In genomic region chr2:104853926-104854506, GRCh38 we compare ENCODE assay signal across 10 cellular contexts. TPM values are rescaled to one million over a fixed set of nuclear protein-coding genes. Genes with fewer than 3 reads are reported as not detected.
A peak's percentile ranks its signal among the peaks of the same experiment; 100 is the strongest.
DNase-seq lines count a peak whose midpoint lies in the region; ATAC-seq, FAIRE-seq and TF ChIP-seq lines count a peak whose summit lies in the region.
"Had no signal": no experiment of that assay in that cellular context is flagged by ENCODE, and none has a peak within 500 bp of the region (broad histone marks: within the 10 kb centered on the region; RNA-seq: fewer than 3 reads in every experiment).

TSS of gene POU3F3 (plus strand) at chr2:104854115. CDS start at chr2:104855511, 1,396 bp downstream.

- peak within 1 kb of the TSS; percentile 98 for H3K4me2 ChIP-seq in astrocyte (ENCODE audit: low read length)

- peaks cover 3% of the 10 kb centered on the region for H3K36me3 Mint-ChIP-seq in astrocyte (ENCODE audit: low read depth, unreplicated experiment)

- H3K27ac ChIP-seq in astrocyte (ENCODE audit: low read depth, low read length): peak within 1 kb of the TSS; percentile 83
- H3K27ac ChIP-seq in skeletal muscle tissue (ENCODE audit: low read depth, low read length): no peak within 1 kb of the TSS

- H2AFZ ChIP-seq in astrocyte (ENCODE audit: low read depth, low read length): peak within 1 kb of the TSS; percentile 58

- H3K4me1 ChIP-seq in astrocyte (ENCODE audit: insufficient read depth, low read length) (peaks cover 8% of the 10 kb centered on the region), skeletal muscle tissue (ENCODE audit: control insufficient read depth in 3 of 3, insufficient read depth in 3 of 3, low read length in 3 of 3) (peaks cover 18 to 28% (median 26%) of the 10 kb centered on the region in 3 donors)

- no peaks in the 10 kb centered on the region for H3K9me3 ChIP-seq in astrocyte (ENCODE audit: insufficient read depth, low read depth, low read length)
- no peaks in the 10 kb centered on the region for H3K9me3 ChIP-seq in iPS-18c (ENCODE audit: control insufficient read depth, insufficient read depth, low read length)
- no peaks in the 10 kb centered on the region for H3K9me3 ChIP-seq in skeletal muscle tissue (ENCODE audit: control insufficient read depth in 3 of 3, low read length in 3 of 3)

- H3K4me3 ChIP-seq in astrocyte (ENCODE audit: insufficient read depth, low read depth, low read length) (peak within 1 kb of the TSS; percentile 77), iPS-18c (ENCODE audit: insufficient read depth, low read depth, low read length) (peak within 1 kb of the TSS; percentile 60), skeletal muscle tissue (ENCODE audit: low read length in 3 of 3) (peak within 1 kb of the TSS; percentile 43 to 65 (median 56))

- peaks cover 71% of the 10 kb centered on the region for H3K27me3 Mint-ChIP-seq in astrocyte (ENCODE audit: low read depth, unreplicated experiment)

- no peak for TF ChIP-seq CTCF in astrocyte (IDR thresholded peaks at IDR 0.05; ENCODE audit: insufficient read depth, low read depth, low read length)

- H4K20me1 ChIP-seq in astrocyte (ENCODE audit: insufficient read depth, low read length): peaks cover 14% of the 10 kb centered on the region

- peak; percentile 78 for DNase-seq in activated CD8-positive, alpha-beta memory T cell treated with anti-CD3 and anti-CD28 coated beads for 24 hours
- no peak for DNase-seq in activated CD8-positive, alpha-beta memory T cell treated with anti-CD3 and anti-CD28 coated beads, Interleukin-2, amount 50 U/mL, for 48 hours
- DNase-seq in NCI-H69 (lab: John Stamatoyannopoulos, UW) (peak; percentile 29), astrocyte (ENCODE audit: low read depth) (peak; percentile 94)

- no peak for FAIRE-seq in astrocyte (lab: Jason Lieb, UNC)
- FAIRE-seq: bronchial epithelial cell, G401.6 had no signal

- H3K36me3 ChIP-seq in astrocyte (ENCODE audit: insufficient read depth, low read length) (no peaks in the 10 kb centered on the region), skeletal muscle tissue (ENCODE audit: control insufficient read depth in 3 of 3, insufficient read depth in 3 of 3, low read length in 3 of 3) (no peaks in the 10 kb centered on the region)

- H3K4me1 Mint-ChIP-seq in astrocyte (ENCODE audit: low read depth, unreplicated experiment): peaks cover 4% of the 10 kb centered on the region

- peak within 1 kb of the TSS; percentile 95 for H3K27ac Mint-ChIP-seq in astrocyte (ENCODE audit: unreplicated experiment)

- peak within 1 kb of the TSS; percentile 89 for H3K9ac ChIP-seq in astrocyte (ENCODE audit: low read length)
- H3K9ac ChIP-seq in skeletal muscle tissue (ENCODE audit: low read depth in 1 of 3, low read length in 3 of 3): peak within 1 kb of the TSS in 1 of 3 donors; percentile 25

- no peak for ATAC-seq in HG03521 (IDR thresholded peaks at IDR 0.05; ENCODE audit: unreplicated experiment)
- no peak for ATAC-seq in GM21526 (IDR thresholded peaks at IDR 0.05; ENCODE audit: low FRiP score, unreplicated experiment)

- H3K27me3 ChIP-seq in astrocyte (ENCODE audit: insufficient read depth, low read length) (peaks cover 25% of the 10 kb centered on the region), skeletal muscle tissue (ENCODE audit: control insufficient read depth in 3 of 3, insufficient read depth in 3 of 3, low read length in 3 of 3) (peaks cover 75 to 77% (median 77%) of the 10 kb centered on the region in 3 donors)

- peak within 1 kb of the TSS; percentile 80 for H3K4me3 Mint-ChIP-seq in astrocyte (ENCODE audit: unreplicated experiment)

- H3K79me2 ChIP-seq in astrocyte (ENCODE audit: insufficient read depth, low read length): peaks cover 48% of the 10 kb centered on the region

- H3K9me3 Mint-ChIP-seq in astrocyte (ENCODE audit: unreplicated experiment): peaks cover 20% of the 10 kb centered on the region

RNA-seq across cellular contexts. Expression of gene POU3F3, which starts in this region (rescaled TPM):
- total RNA-seq in astrocyte (0.09 TPM in 1 of 2 replicates, not detected in the other), skeletal muscle tissue (0.52 TPM)
- total RNA-seq: bronchial epithelial cell had no signal

Comparison
In these comparisons a context has a peak if more than half of its experiments do, and no peak if none do; other contexts are left out.
1. Peak in DNase-seq, H3K4me3 ChIP-seq, H3K27ac ChIP-seq, H3K9ac ChIP-seq and H3K4me2 ChIP-seq in astrocyte; RNA of the gene not detected or under 1 TPM.